ENCODE assay signal across 28 cellular contexts in genomic region chr9:21936161-21936560, GRCh38. TPM values are rescaled to one million over a fixed set of nuclear protein-coding genes. Genes with fewer than 3 reads are reported as not detected.
"Had no signal": no experiment of that assay in that cellular context is flagged by ENCODE, and none has a peak within 500 bp of the region (broad histone marks: within the 10 kb centered on the region; RNA-seq: fewer than 3 reads in every experiment).

No MANE protein-coding gene starts in this region.

- H3K36me3 ChIP-seq: adrenal gland, brain microvascular endothelial cell, cardiac muscle cell, MG63, SJCRH30 had no signal

- H3K4me3 ChIP-seq: adrenal gland, cardiac muscle cell, MG63, SJCRH30 had no signal

- ATAC-seq: activated CD8-positive, alpha-beta memory T cell treated with anti-CD3 and anti-CD28 coated beads, Interleukin-2, amount 10 ng/mL, durations not matched to agents 7 days and 5 days; activated T-cell treated with anti-CD3 and anti-CD28 coated beads, Interleukin-2, amount 50 U/mL, for 4 hours; Panc1; T-helper 17 cell had no signal

- DNase-seq: activated CD4-positive, alpha-beta T cell treated with anti-CD3 and anti-CD28 coated beads for 48 hours; activated CD4-positive, alpha-beta T cell treated with anti-CD3 and anti-CD28 coated beads, Interleukin-2, amount 50 U/mL, for 4 hours; activated CD4-positive, CD25-positive, alpha-beta regulatory T cell treated with anti-CD3 and anti-CD28 coated beads, Interleukin-2, amount 50 U/mL, for 72 hours; activated CD8-positive, alpha-beta memory T cell treated with anti-CD3 and anti-CD28 coated beads, Interleukin-2, amount 10 ng/mL, durations not matched to agents 7 days and 5 days; activated gamma-delta T cell; activated naive CD4-positive, alpha-beta T cell treated with anti-CD3 and anti-CD28 coated beads, Interleukin-2, amount 10 ng/mL, durations not matched to agents 7 days and 5 days; activated naive CD8-positive, alpha-beta T cell treated with anti-CD3 and anti-CD28 coated beads for 36 hours; activated T-cell treated with anti-CD3 and anti-CD28 coated beads, Interleukin-2, amount 50 U/mL, for 4 hours; adrenal gland; aorta; brain microvascular endothelial cell; MG63; MV-4-11; NCI-H1092 treated with DMSO at 0.1 percent for 48 hours; NCI-H1417 treated with DMSO at 0.1 percent for 48 hours; NCI-H1694 treated with DMSO at 0.1 percent for 48 hours; NCI-H2081; NCI-H510A treated with DMSO at 0.1 percent for 48 hours; NCI-H69; NK-92 treated with Interleukin-12 subunit alpha and Interleukin-12 subunit beta, amount 100 ng/mL, for 24 hours; OCI-M1; Right ventricle myocardium superior; SJCRH30; T-helper 17 cell; T-helper 9 cell had no signal

- H3K27ac ChIP-seq: adrenal gland, brain microvascular endothelial cell, cardiac muscle cell, RWPE1, SJCRH30 had no signal

- H3K27me3 ChIP-seq: adrenal gland, brain microvascular endothelial cell, cardiac muscle cell, MG63, SJCRH30 had no signal

- H3K4me1 ChIP-seq: adrenal gland, SJCRH30 had no signal

- H3K9me3 ChIP-seq: adrenal gland, MG63, SJCRH30 had no signal

RNA-seq across cellular contexts. Expression of gene CDKN2A, which starts 58.0 kb away (rescaled TPM):
- polyA plus RNA-seq: cardiac muscle cell had no signal

RNA-seq across cellular contexts. Expression of gene CDKN2B-AS1, which starts 58.4 kb away (rescaled TPM):
- polyA plus RNA-seq: cardiac muscle cell had no signal
